8 cellular contexts compared by ENCODE assay signal in genomic region chr16:20898938-20899502, GRCh38. TPM values are rescaled to one million over a fixed set of nuclear protein-coding genes. Genes with fewer than 3 reads are reported as not detected.
DNase-seq lines count a peak whose midpoint lies in the region; ATAC-seq, FAIRE-seq and TF ChIP-seq lines count a peak whose summit lies in the region.

No MANE protein-coding gene starts in this region.

- H3K27ac Mint-ChIP-seq in activated naive CD4-positive, alpha-beta T cell treated with anti-CD3 and anti-CD28 coated beads, Interleukin-2, amount 50 U/mL, for 72 hours: peak overlapping the region in 1 of 2 donors; percentile 99

- TF ChIP-seq CTCF in fibroblast of mammary gland (conservative IDR thresholded peaks at IDR 0.05; ENCODE audit: control insufficient read depth, insufficient read depth, low read depth, low read length): no peak

- H3K9me3 Mint-ChIP-seq in activated naive CD4-positive, alpha-beta T cell treated with anti-CD3 and anti-CD28 coated beads, Interleukin-2, amount 50 U/mL, for 72 hours: no peaks in the 10 kb centered on the region

- no peak for FAIRE-seq in GM12892 (lab: Jason Lieb, UNC)

- peak overlapping the region; percentile 90 for H3K4me3 ChIP-seq in fibroblast of mammary gland (ENCODE audit: control insufficient read depth, low read depth, low read length)

- TF ChIP-seq POLR2A in GM12892 (IDR thresholded peaks at IDR 0.05; ENCODE audit: low read depth, low read length): no peak

- H3K36me3 Mint-ChIP-seq in activated naive CD4-positive, alpha-beta T cell treated with anti-CD3 and anti-CD28 coated beads, Interleukin-2, amount 50 U/mL, for 72 hours: peaks cover 22 to 34% of the 10 kb centered on the region in 2 donors

- DNase-seq in GM04503 (ENCODE audit: low read depth) (peak; percentile 75), fibroblast of mammary gland (ENCODE audit: low read depth) (peak; percentile 56), renal cortical epithelial cell (ENCODE audit: low read depth) (peak; percentile 75), GM12892 (ENCODE audit: insufficient read length) (no peak), DMS153 (lab: John Stamatoyannopoulos, UW) (no peak)
- no peak for DNase-seq in activated naive CD4-positive, alpha-beta T cell treated with anti-CD3 and anti-CD28 coated beads, Interleukin-2, amount 50 U/mL, for 72 hours (ENCODE audit: low spot score in 2 of 2)
- DNase-seq in stimulated activated CD8-positive, alpha-beta memory T cell treated with anti-CD3 and anti-CD28 coated beads, Interleukin-4, amount 100 ng/mL, for 48 hours: no peak

- ATAC-seq in SK-N-SH treated with all-trans-retinoic acid at 6 μM for 48 hours: peak; percentile 5; the same call in 2 of the 3 replicates
- ATAC-seq in activated naive CD4-positive, alpha-beta T cell treated with anti-CD3 and anti-CD28 coated beads, Interleukin-2, amount 50 U/mL, for 72 hours: no peak

TF ChIP-seq in SK-N-SH treated with all-trans-retinoic acid at 6 μM for 48 hours, 23 proteins besides CTCF, POLR2A, EP300 and RAD21:
- no peak for TF ChIP-seq POU6F1 (CRISPR knock-in tag; IDR thresholded peaks at IDR 0.05; ENCODE audit: borderline replicate concordance, low read depth)
- no peak for TF ChIP-seq ESRRG (CRISPR knock-in tag; IDR thresholded peaks at IDR 0.05)
- no peak for TF ChIP-seq ISL1 (CRISPR knock-in tag; IDR thresholded peaks at IDR 0.05)
- no peak for TF ChIP-seq RARB (CRISPR knock-in tag; IDR thresholded peaks at IDR 0.05)
- no peak for TF ChIP-seq CREB5 (CRISPR knock-in tag; IDR thresholded peaks at IDR 0.05; ENCODE audit: low read depth)
- TF ChIP-seq ZFP3 (CRISPR knock-in tag; IDR thresholded peaks at IDR 0.05): no peak
TF ChIP-seq in SK-N-SH treated with all-trans-retinoic acid at 6 μM for 48 hours: peak in this region for 0.

RNA-seq across cellular contexts. Expression of gene DCUN1D3, which starts 1.1 kb away (rescaled TPM):
- total RNA-seq in renal cortical epithelial cell: 31.2 and 39.2 TPM in 2 replicates
- polyA plus RNA-seq in GM12892 (2012; ENCODE audit: missing spikeins): 2.5 TPM
- 10 to 100 TPM in 1 of 2 donors, 1 to 10 TPM in 1; 4.2 to 10.9 TPM for total RNA-seq in activated naive CD4-positive, alpha-beta T cell treated with anti-CD3 and anti-CD28 coated beads, Interleukin-2, amount 50 U/mL, for 72 hours

RNA-seq across cellular contexts. Expression of gene LYRM1, which starts 1.6 kb away (rescaled TPM):
- 70.7 and 89.3 TPM in 2 replicates for total RNA-seq in renal cortical epithelial cell
- 31.9 TPM for polyA plus RNA-seq in GM12892 (2012; ENCODE audit: missing spikeins)
- total RNA-seq in activated naive CD4-positive, alpha-beta T cell treated with anti-CD3 and anti-CD28 coated beads, Interleukin-2, amount 50 U/mL, for 72 hours: 10 to 100 TPM; 19.4 to 20.9 TPM

Comparison
In these comparisons a context has a peak if more than half of its experiments do, and no peak if none do; other contexts are left out.
1. DNase-seq: peak in GM04503 (single experiment), fibroblast of mammary gland (single experiment) and renal cortical epithelial cell (single experiment); none in GM12892 (single experiment), DMS153 (single experiment), activated naive CD4-positive, alpha-beta T cell treated with anti-CD3 and anti-CD28 coated beads, Interleukin-2, amount 50 U/mL, for 72 hours (0 of 2) and stimulated activated CD8-positive, alpha-beta memory T cell treated with anti-CD3 and anti-CD28 coated beads, Interleukin-4, amount 100 ng/mL, for 48 hours (single experiment).